Comparison of ENCODE assay signal across 25 cellular contexts in the genomic region with DNA sequence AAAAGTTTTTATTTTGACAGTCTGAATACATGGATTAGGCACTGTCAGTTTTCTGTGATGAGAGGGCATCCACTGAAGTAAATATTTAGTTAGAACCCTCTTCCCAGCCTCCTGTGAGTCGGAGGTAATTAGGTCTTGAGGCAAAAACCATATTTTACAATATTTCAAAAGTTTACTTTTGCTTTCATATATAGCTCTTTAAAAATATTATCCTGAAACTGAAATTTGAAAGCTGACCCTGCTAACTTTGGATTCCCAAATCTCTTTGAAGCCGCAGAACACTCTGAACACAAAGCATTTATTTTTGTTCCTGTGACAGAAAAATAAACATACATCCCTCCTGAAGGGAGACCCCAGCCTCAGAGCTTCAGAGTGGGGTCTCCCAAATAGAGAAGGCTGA.
"Had no signal": no experiment of that assay in that cellular context is flagged by ENCODE, and none has a peak within 500 bp of the region (broad histone marks: within the 10 kb centered on the region; RNA-seq: fewer than 3 reads in every experiment).

No MANE protein-coding gene starts in this region.

- H3K79me2 ChIP-seq: hepatocyte had no signal

- H3K36me3 ChIP-seq: brain microvascular endothelial cell, esophagus squamous epithelium, gastroesophageal sphincter, heart right ventricle had no signal

- DNase-seq: activated CD4-positive, alpha-beta memory T cell treated with anti-CD3 and anti-CD28 coated beads, Interleukin-2, amount 10 ng/mL, durations not matched to agents 7 days and 5 days; activated CD4-positive, alpha-beta T cell treated with anti-CD3 and anti-CD28 coated beads for 1 hour; activated CD4-positive, alpha-beta T cell treated with anti-CD3 and anti-CD28 coated beads for 4 hours; activated CD4-positive, alpha-beta T cell treated with anti-CD3 and anti-CD28 coated beads, Interleukin-2, amount 10 ng/mL, durations not matched to agents 7 days and 5 days; activated CD4-positive, alpha-beta T cell treated with anti-CD3 and anti-CD28 coated beads, Interleukin-2, amount 50 U/mL, for 4 hours; activated effector memory CD4-positive, alpha-beta T cell treated with Interleukin-2 at 50 U/mL for 16 hours; activated gamma-delta T cell treated with Interleukin-2 at 50 U/mL for 16 hours; activated naive CD4-positive, alpha-beta T cell treated with anti-CD3 and anti-CD28 coated beads, Interleukin-2, amount 50 U/mL, for 16 hours; activated naive CD4-positive, alpha-beta T cell treated with Interleukin-2 at 50 U/mL for 16 hours; activated T-cell treated with anti-CD3 and anti-CD28 coated beads, Interleukin-2, amount 50 U/mL, for 4 hours; amniotic stem cell; anterior cingulate cortex; brain microvascular endothelial cell; effector CD4-positive, alpha-beta T cell; effector memory CD8-positive, alpha-beta T cell; erythroblast; esophagus squamous epithelium; foreskin melanocyte; heart right ventricle had no signal

- H3K27ac ChIP-seq: brain microvascular endothelial cell, coronary artery, esophagus squamous epithelium, gastroesophageal sphincter, heart right ventricle, hepatocyte, VCaP had no signal

- H2AFZ ChIP-seq: hepatocyte had no signal

- H3K4me3 ChIP-seq: coronary artery, esophagus squamous epithelium, gastroesophageal sphincter, heart right ventricle, hepatocyte had no signal

- H3K4me1 ChIP-seq: esophagus squamous epithelium, gastroesophageal sphincter, heart right ventricle had no signal

- ATAC-seq: activated T-cell treated with anti-CD3 and anti-CD28 coated beads, Interleukin-2, amount 50 U/mL, for 4 hours; activated T-helper 17 cell treated with anti-CD3 and anti-CD28 coated beads, Interleukin-2, amount 50 U/mL, for 72 hours; effector memory CD8-positive, alpha-beta T cell; gastroesophageal sphincter; heart right ventricle; WTC11 had no signal

- H3K4me2 ChIP-seq: hepatocyte had no signal

- H3K27me3 ChIP-seq: brain microvascular endothelial cell, esophagus squamous epithelium, gastroesophageal sphincter, heart right ventricle, hepatocyte had no signal

- H3K9me3 ChIP-seq: esophagus squamous epithelium had no signal
